1 cellular context compared by ENCODE assay signal in the genomic region with DNA sequence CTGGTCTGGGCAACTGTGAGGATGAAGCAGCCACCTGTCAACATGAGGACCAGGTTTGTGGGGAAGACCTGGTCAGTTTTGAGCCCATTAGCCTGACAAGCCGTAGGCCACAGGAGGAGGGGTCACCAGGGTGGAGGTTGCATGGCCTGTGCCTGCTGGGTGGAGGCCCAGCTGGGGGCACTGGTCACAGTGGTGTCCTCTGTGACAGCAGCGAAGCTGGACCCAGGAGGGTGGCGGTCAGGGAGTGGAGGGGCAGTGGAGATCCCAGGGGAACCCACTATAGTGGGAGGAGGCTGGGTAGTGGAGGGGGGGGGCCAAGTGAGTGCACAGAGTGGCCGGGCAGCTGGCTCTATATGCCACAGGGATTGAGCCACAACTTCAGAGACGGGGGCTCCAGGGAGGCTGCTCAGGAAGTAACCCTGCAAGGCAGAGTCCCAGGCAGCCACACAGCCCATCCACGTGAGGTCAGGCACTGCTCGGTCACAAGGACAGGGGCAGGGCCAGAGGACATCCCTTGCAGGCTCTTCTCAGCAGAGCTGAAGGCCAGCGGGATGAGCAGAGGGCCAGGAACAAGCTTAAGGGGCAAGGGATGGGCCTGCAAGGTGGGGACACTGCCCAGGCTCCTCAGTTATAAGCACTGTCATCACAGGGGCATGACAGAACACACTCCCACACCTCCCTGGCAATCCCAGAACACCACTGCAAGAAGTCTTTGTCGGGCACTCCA.
TF ChIP-seq lines count a peak whose summit lies in the region.

No MANE protein-coding gene starts in this region.

TF ChIP-seq in GM12878, 131 proteins besides CTCF, POLR2A, EP300 and RAD21:
- TF ChIP-seq KAT2A (conservative IDR thresholded peaks at IDR 0.05; ENCODE audit: control insufficient read depth, low read depth, low read length) (no peak), YY1 (IDR thresholded peaks at IDR 0.05; ENCODE audit: low read depth, low read length) (no peak), KLF5 (IDR thresholded peaks at IDR 0.05; ENCODE audit: partially characterized antibody) (no peak), SREBF2 (IDR thresholded peaks at IDR 0.05; ENCODE audit: low read length) (no peak), STAT1 (conservative IDR thresholded peaks at IDR 0.05) (no peak), NBN (IDR thresholded peaks at IDR 0.05) (no peak), CBFB (IDR thresholded peaks at IDR 0.05; ENCODE audit: low read depth) (no peak), BHLHE40 (IDR thresholded peaks at IDR 0.05; ENCODE audit: borderline replicate concordance in 1 of 2, low read depth in 2 of 2, low read length in 1 of 2) (no peak), PAX8 (IDR thresholded peaks at IDR 0.05) (no peak), MTA2 (IDR thresholded peaks at IDR 0.05; ENCODE audit: low read depth) (no peak), CHD4 (IDR thresholded peaks at IDR 0.05) (no peak)
- TF ChIP-seq, protein P1, sequence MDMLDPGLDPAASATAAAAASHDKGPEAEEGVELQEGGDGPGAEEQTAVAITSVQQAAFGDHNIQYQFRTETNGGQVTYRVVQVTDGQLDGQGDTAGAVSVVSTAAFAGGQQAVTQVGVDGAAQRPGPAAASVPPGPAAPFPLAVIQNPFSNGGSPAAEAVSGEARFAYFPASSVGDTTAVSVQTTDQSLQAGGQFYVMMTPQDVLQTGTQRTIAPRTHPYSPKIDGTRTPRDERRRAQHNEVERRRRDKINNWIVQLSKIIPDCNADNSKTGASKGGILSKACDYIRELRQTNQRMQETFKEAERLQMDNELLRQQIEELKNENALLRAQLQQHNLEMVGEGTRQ (IDR thresholded peaks at IDR 0.05; ENCODE audit: borderline replicate concordance, low read depth, low read length), result no peak
- TF ChIP-seq, protein P2, sequence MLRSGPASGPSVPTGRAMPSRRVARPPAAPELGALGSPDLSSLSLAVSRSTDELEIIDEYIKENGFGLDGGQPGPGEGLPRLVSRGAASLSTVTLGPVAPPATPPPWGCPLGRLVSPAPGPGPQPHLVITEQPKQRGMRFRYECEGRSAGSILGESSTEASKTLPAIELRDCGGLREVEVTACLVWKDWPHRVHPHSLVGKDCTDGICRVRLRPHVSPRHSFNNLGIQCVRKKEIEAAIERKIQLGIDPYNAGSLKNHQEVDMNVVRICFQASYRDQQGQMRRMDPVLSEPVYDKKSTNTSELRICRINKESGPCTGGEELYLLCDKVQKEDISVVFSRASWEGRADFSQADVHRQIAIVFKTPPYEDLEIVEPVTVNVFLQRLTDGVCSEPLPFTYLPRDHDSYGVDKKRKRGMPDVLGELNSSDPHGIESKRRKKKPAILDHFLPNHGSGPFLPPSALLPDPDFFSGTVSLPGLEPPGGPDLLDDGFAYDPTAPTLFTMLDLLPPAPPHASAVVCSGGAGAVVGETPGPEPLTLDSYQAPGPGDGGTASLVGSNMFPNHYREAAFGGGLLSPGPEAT (IDR thresholded peaks at IDR 0.05; ENCODE audit: low read depth), result no peak
- TF ChIP-seq, protein P3, sequence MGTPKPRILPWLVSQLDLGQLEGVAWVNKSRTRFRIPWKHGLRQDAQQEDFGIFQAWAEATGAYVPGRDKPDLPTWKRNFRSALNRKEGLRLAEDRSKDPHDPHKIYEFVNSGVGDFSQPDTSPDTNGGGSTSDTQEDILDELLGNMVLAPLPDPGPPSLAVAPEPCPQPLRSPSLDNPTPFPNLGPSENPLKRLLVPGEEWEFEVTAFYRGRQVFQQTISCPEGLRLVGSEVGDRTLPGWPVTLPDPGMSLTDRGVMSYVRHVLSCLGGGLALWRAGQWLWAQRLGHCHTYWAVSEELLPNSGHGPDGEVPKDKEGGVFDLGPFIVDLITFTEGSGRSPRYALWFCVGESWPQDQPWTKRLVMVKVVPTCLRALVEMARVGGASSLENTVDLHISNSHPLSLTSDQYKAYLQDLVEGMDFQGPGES (IDR thresholded peaks at IDR 0.05), result no peak
- TF ChIP-seq, protein P4, sequence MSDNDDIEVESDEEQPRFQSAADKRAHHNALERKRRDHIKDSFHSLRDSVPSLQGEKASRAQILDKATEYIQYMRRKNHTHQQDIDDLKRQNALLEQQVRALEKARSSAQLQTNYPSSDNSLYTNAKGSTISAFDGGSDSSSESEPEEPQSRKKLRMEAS (IDR thresholded peaks at IDR 0.05; ENCODE audit: low read depth, low read length), result no peak
